In genomic region chr10:115662424-115662823, GRCh38 we compare ENCODE assay signal across 8 cellular contexts.
"Had no signal": no experiment of that assay in that cellular context is flagged by ENCODE, and none has a peak within 500 bp of the region (broad histone marks: within the 10 kb centered on the region; RNA-seq: fewer than 3 reads in every experiment).

No MANE protein-coding gene starts in this region.

- H2AFZ ChIP-seq: GM23338 had no signal

- H3K4me2 ChIP-seq: GM23338, KMS-11 had no signal

- ATAC-seq: GM23338 had no signal

- FAIRE-seq: H1, H54, HTR-8/SVneo had no signal

- H3K27ac ChIP-seq: KMS-11 had no signal

- H3K4me3 ChIP-seq: GM23338 had no signal

- H3K9ac ChIP-seq: KMS-11 had no signal

- DNase-seq: H9, HCEC 1CT, KBM-7 had no signal
